In the genomic region with DNA sequence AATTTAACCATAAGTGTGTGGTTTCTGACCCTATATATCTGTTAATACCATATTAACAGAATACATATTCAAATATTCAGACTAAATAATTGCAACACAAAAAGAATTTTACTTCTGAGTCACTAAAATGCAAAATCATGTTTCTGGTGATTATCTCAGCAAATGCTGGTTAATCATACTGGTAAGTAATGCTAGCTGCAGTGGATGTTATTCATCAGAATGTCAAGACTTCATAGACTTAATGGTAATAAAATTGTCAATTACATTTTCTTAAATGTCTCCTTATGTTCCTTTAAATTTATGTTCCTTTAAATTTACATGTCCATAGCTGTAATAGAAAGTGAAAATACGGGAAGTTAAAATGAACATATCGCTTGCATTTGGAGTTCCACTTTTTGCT, we compare ENCODE assay signal across 1 cellular context.
TF ChIP-seq lines count a peak whose summit lies in the region.

No MANE protein-coding gene starts in this region.

TF ChIP-seq in SK-N-SH, 30 proteins besides CTCF, POLR2A, EP300 and RAD21 (continued from another document):
- TF ChIP-seq, protein P1, sequence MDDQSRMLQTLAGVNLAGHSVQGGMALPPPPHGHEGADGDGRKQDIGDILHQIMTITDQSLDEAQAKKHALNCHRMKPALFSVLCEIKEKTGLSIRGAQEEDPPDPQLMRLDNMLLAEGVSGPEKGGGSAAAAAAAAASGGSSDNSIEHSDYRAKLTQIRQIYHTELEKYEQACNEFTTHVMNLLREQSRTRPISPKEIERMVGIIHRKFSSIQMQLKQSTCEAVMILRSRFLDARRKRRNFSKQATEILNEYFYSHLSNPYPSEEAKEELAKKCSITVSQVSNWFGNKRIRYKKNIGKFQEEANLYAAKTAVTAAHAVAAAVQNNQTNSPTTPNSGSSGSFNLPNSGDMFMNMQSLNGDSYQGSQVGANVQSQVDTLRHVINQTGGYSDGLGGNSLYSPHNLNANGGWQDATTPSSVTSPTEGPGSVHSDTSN (IDR thresholded peaks at IDR 0.05): peak; percentile 39; the same call in 1 of the 2 replicates
- no peak for TF ChIP-seq SMC3 (IDR thresholded peaks at IDR 0.05; ENCODE audit: low read depth, low read length)
